9 cellular contexts compared by ENCODE assay signal in the genomic region with DNA sequence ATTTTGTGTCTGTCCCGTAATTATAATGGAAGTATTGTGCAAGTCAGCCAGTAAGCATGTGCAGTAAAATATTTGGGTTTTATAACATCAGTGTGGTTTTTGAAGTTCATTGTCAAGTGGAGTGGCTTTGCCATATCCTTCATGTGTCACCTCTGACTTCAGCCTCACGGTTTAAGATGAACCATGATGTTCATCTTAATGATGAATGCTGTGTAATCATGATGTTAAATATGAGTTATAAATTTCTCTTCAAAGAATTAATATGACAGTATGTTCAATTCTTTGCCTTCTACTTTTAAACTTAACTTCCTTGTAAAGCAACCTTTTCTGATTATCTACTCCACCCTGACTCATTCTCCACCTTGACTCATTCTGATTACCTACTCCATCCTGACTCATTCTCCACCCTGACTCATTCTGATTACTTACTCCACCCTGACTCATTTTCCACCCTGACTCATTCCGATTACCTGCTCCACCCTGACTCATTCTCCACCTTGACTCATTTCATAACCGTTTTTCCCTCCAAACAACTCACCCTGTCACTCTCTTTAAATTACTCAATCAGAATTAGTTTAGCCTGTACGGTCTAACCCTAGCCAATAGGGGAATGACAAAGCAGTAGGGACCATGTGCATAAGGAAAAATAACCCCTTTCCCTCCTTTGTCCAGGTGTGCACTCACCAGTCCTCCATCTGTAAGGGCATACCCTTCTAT. TPM values are rescaled to one million over a fixed set of nuclear protein-coding genes. Genes with fewer than 3 reads are reported as not detected.
DNase-seq lines count a peak whose midpoint lies in the region; ATAC-seq and TF ChIP-seq lines count a peak whose summit lies in the region.
"Had no signal": no experiment of that assay in that cellular context is flagged by ENCODE, and none has a peak within 500 bp of the region (broad histone marks: within the 10 kb centered on the region; RNA-seq: fewer than 3 reads in every experiment).

No MANE protein-coding gene starts in this region.

- no peaks in the 10 kb centered on the region for H3K27me3 ChIP-seq in MM.1S (replicated peaks; ENCODE audit: insufficient read depth, low read length)

- TF ChIP-seq CTCF in HFFc6 (IDR thresholded peaks at IDR 0.05) = no peak
- no peak for TF ChIP-seq CTCF in endothelial cell (IDR thresholded peaks at IDR 0.05; ENCODE audit: unreplicated experiment)
- no peak for TF ChIP-seq CTCF in MM.1S (IDR thresholded peaks at IDR 0.05; ENCODE audit: low read length)

- peak; percentile 93 for DNase-seq in HFFc6
- peak; percentile 84 for DNase-seq in NCI-H226
- no peak for DNase-seq in endothelial cell (ENCODE audit: low spot score)
- no peak for DNase-seq in left lobe of liver (ENCODE audit: low spot score)
- DNase-seq in posterior cingulate gyrus = no peak
- DNase-seq in MM.1S = no peak
- no peak for DNase-seq in COLO829 (ENCODE audit: low spot score)

- peaks cover 44% of the 10 kb centered on the region for H3K4me1 Mint-ChIP-seq in HFFc6 (ENCODE audit: low read depth)
- no peaks in the 10 kb centered on the region for H3K4me1 Mint-ChIP-seq in endothelial cell (ENCODE audit: unreplicated experiment)

- H3K27ac Mint-ChIP-seq in HFFc6 = peak overlapping the region; percentile 82
- no peak overlapping the region for H3K27ac Mint-ChIP-seq in endothelial cell (ENCODE audit: unreplicated experiment)

- no peaks in the 10 kb centered on the region for H3K27me3 Mint-ChIP-seq in HFFc6 (ENCODE audit: insufficient read depth)
- peaks cover 4% of the 10 kb centered on the region for H3K27me3 Mint-ChIP-seq in endothelial cell (ENCODE audit: unreplicated experiment)

- ATAC-seq in GM18520 (IDR thresholded peaks at IDR 0.05; ENCODE audit: unreplicated experiment) (peak; percentile 94), left lobe of liver (no peak)

- H3K9me2 ChIP-seq in MM.1S (replicated peaks; ENCODE audit: insufficient read depth, low read length) = no peaks in the 10 kb centered on the region

- intact Hi-C loops in posterior cingulate gyrus (cut with DNase I) = no loop called here

- no peaks in the 10 kb centered on the region for H3F3A ChIP-seq in MM.1S (ENCODE audit: insufficient read depth, low read length)

- H3K9me3 ChIP-seq in MM.1S (replicated peaks; ENCODE audit: insufficient read depth, low read length) = no peaks in the 10 kb centered on the region

- no peak overlapping the region for H3K27ac ChIP-seq in MM.1S (ENCODE audit: low read length)
- H3K27ac ChIP-seq: SK-N-MC had no signal

- no peak overlapping the region for H3K4me2 ChIP-seq in MM.1S (ENCODE audit: low read depth, low read length)

- H3K9ac ChIP-seq in MM.1S (ENCODE audit: low read length) = no peak overlapping the region

- H3K36me3 ChIP-seq in MM.1S (replicated peaks; ENCODE audit: insufficient read depth, low read length) = no peaks in the 10 kb centered on the region

- H4K20me1 ChIP-seq in MM.1S (ENCODE audit: insufficient read depth, low read length) = no peaks in the 10 kb centered on the region

- no peak overlapping the region for H2AFZ ChIP-seq in MM.1S (ENCODE audit: low read length)

- H3K4me3 ChIP-seq in MM.1S (ENCODE audit: low read length) = no peak overlapping the region
- H3K4me3 ChIP-seq: SK-N-MC had no signal

- H3K4me3 Mint-ChIP-seq in HFFc6 (peak overlapping the region; percentile 7; the same call in 1 of the 2 replicates), endothelial cell (ENCODE audit: unreplicated experiment) (peak overlapping the region; percentile 5)

- H3K36me3 Mint-ChIP-seq in HFFc6 (ENCODE audit: low read depth) (peaks cover 14% of the 10 kb centered on the region), endothelial cell (ENCODE audit: low read depth, unreplicated experiment) (peaks cover 12% of the 10 kb centered on the region)

- no peaks in the 10 kb centered on the region for H3K4me1 ChIP-seq in MM.1S (ENCODE audit: low read length)

- H3K79me2 ChIP-seq in MM.1S (ENCODE audit: low read length) = no peaks in the 10 kb centered on the region

- H3K9me3 Mint-ChIP-seq in HFFc6 = peaks cover 24% of the 10 kb centered on the region
- H3K9me3 Mint-ChIP-seq in endothelial cell (ENCODE audit: unreplicated experiment) = peaks cover 8% of the 10 kb centered on the region

RNA-seq across cellular contexts. Expression of a gene that starts 50.3 kb away (rescaled TPM):
- 10 to 100 TPM; 27.1 to 37.2 (median 33.5) TPM for total RNA-seq in HFFc6 (2021; fragmentation: NEBNext Ultra II Directional; extraction: Animal tissue kit (Norgen Biotek cat#: 25700))
- total RNA-seq in endothelial cell (ENCODE audit: unreplicated experiment) (160 TPM), left lobe of liver (45.2 TPM)

Comparison
In these comparisons a context has a peak if more than half of its experiments do, and no peak if none do; other contexts are left out.
1. DNase-seq: peak in HFFc6 (single experiment) and NCI-H226 (single experiment); none in endothelial cell (single experiment), left lobe of liver (single experiment), posterior cingulate gyrus (0 of 10), MM.1S (single experiment) and COLO829 (single experiment).